19 cellular contexts compared by ENCODE assay signal in genomic region chr3:38726751-38727150, GRCh38.
DNase-seq lines count a peak whose midpoint lies in the region; ATAC-seq and TF ChIP-seq lines count a peak whose summit lies in the region.
"Had no signal": no experiment of that assay in that cellular context is flagged by ENCODE, and none has a peak within 500 bp of the region (broad histone marks: within the 10 kb centered on the region; RNA-seq: fewer than 3 reads in every experiment).

No MANE protein-coding gene starts in this region.

- no peak overlapping the region for H3K4me3 ChIP-seq in left ventricle myocardium inferior
- no peak overlapping the region for H3K4me3 ChIP-seq in heart right ventricle
- H3K4me3 ChIP-seq: A549, BLaER1 had no signal

- H3K9me3 ChIP-seq in left ventricle myocardium inferior (replicated peaks) (no peaks in the 10 kb centered on the region), heart right ventricle (no peaks in the 10 kb centered on the region)
- H3K9me3 ChIP-seq: A549, BLaER1 had no signal

- no peak for ATAC-seq in heart right ventricle
- no peak for ATAC-seq in HG03457 (IDR thresholded peaks at IDR 0.05; ENCODE audit: unreplicated experiment)
- ATAC-seq: A549, HepG2 had no signal

- H3K4me1 ChIP-seq in left ventricle myocardium inferior (peaks cover 38% of the 10 kb centered on the region), heart right ventricle (peaks cover 0 to 46% (median 21%) of the 10 kb centered on the region in 9 donors)
- H3K4me1 ChIP-seq: BLaER1 had no signal

- H3K36me3 ChIP-seq in left ventricle myocardium inferior (no peaks in the 10 kb centered on the region), heart right ventricle (no peaks in the 10 kb centered on the region)
- H3K36me3 ChIP-seq: BLaER1 had no signal

- intact Hi-C loops in left ventricle myocardium inferior (cut with micrococcal nuclease) (no loop called here), heart right ventricle (cut with DNase I) (no loop called here)

- H3K27ac ChIP-seq in left ventricle myocardium inferior (replicated peaks) (peak overlapping the region; percentile 90), heart right ventricle (peak overlapping the region in 5 of 10 donors; percentile 5 to 86 (median 77))
- H3K27ac ChIP-seq: 22Rv1, A549, BLaER1 had no signal

- WGBS in heart right ventricle, 2 donors, result 74% methylated on average over 7 of the region's 7 CpGs

- H3K27me3 ChIP-seq in left ventricle myocardium inferior (ENCODE audit: low read depth) (no peaks in the 10 kb centered on the region), heart right ventricle (no peaks in the 10 kb centered on the region)
- H3K27me3 ChIP-seq: BLaER1 had no signal

- DNase-seq in NCI-H146 (lab: John Stamatoyannopoulos, UW) (peak; percentile 2), NCI-H146 treated with DMSO at 0.1 percent for 48 hours (lab: John Stamatoyannopoulos, UW; ENCODE audit: unreplicated experiment) (no peak), left ventricle myocardium inferior (no peak), heart right ventricle (no peak), RPMI8226 (peak; percentile 65), islet precursor cell (peak; percentile 31), NCI-H510A treated with DMSO at 0.1 percent for 48 hours (lab: John Stamatoyannopoulos, UW) (no peak)
- DNase-seq: AML-193; Calu3; CD4-positive, alpha-beta memory T cell; DMS79 treated with DMSO at 0.1 percent for 48 hours; GF-D8; GOT3; H7 had no signal

- no peak for TF ChIP-seq CTCF in left ventricle myocardium inferior (IDR thresholded peaks at IDR 0.05; ENCODE audit: borderline replicate concordance)
- TF ChIP-seq CTCF in heart right ventricle (IDR thresholded peaks at IDR 0.05), result no peak

Comparison
In these comparisons a context has a peak if more than half of its experiments do, and no peak if none do; other contexts are left out.
1. DNase-seq: peak in NCI-H146 (single experiment), RPMI8226 (single experiment) and islet precursor cell (single experiment); none in NCI-H146 treated with DMSO at 0.1 percent for 48 hours (single experiment), left ventricle myocardium inferior (single experiment), heart right ventricle (0 of 2) and NCI-H510A treated with DMSO at 0.1 percent for 48 hours (single experiment).